1 cellular context compared by ENCODE assay signal in the genomic region with DNA sequence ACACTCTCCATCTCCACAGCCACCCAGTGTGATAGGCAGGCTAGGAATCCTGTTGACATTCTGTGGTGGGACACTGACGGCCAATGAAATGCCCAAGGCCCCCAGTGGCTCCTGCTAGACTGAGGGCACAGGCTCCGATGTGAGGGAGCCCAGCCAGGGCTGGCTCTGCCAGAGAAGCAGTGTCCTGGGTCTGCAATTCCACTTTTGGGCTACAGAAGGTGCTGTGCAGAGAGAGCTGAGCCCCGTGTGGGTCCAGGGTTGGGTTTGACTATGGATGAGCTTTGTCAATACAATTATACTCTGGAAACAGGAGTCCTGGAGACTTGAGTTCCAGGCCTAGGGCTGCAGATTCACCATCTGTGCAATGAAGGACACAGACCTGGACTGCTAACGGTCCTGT.
TF ChIP-seq lines count a peak whose summit lies in the region.

No MANE protein-coding gene starts in this region.

TF ChIP-seq in H1, 55 proteins besides CTCF, POLR2A, EP300 and RAD21:
- no peak for TF ChIP-seq SP4 (IDR thresholded peaks at IDR 0.05; ENCODE audit: low read length)
- no peak for TF ChIP-seq TBP (IDR thresholded peaks at IDR 0.05; ENCODE audit: low read depth, low read length)
